ENCODE assay signal across 10 cellular contexts in the genomic region with DNA sequence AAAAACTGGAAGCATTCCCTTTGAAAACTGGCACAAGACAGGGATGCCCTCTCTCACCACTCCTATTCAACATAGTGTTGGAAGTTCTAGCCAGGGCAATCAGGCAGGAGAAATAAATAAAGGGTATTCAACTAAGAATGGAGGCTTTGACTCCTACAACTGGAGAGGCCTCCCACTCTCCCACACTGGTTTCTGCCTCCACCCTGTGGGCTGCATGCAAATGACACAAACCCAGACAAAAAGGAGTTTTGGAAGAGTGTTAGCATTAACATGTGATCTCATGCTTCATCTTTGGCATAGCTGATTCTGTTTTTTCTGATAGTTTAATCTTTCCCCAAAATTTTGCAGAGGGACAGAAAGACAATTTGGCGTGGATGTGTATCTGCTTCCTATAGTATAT.
A peak's percentile ranks its signal among the peaks of the same experiment; 100 is the strongest.
DNase-seq lines count a peak whose midpoint lies in the region; ATAC-seq, FAIRE-seq and TF ChIP-seq lines count a peak whose summit lies in the region.
"Had no signal": no experiment of that assay in that cellular context is flagged by ENCODE, and none has a peak within 500 bp of the region (broad histone marks: within the 10 kb centered on the region; RNA-seq: fewer than 3 reads in every experiment).

No MANE protein-coding gene starts in this region.

- H2BK12ac ChIP-seq in neuronal stem cell (ENCODE audit: low read length) = no peak overlapping the region

- H2BK15ac ChIP-seq in neuronal stem cell (ENCODE audit: low read length) = no peak overlapping the region

- peak; percentile 76 for FAIRE-seq in astrocyte (lab: Jason Lieb, UNC)

- no peak overlapping the region for H3K23ac ChIP-seq in neuronal stem cell (ENCODE audit: low read depth, low read length, poor library complexity)

- no peak overlapping the region for H2AK5ac ChIP-seq in neuronal stem cell (ENCODE audit: low read depth, low read length)

- DNase-seq in D341Med (ENCODE audit: low spot score) (peak; percentile 67), HT-29 (ENCODE audit: low spot score) (peak; percentile 56), astrocyte (ENCODE audit: low read depth) (peak; percentile 31), lower lobe of right lung (no peak), C1 segment of cervical spinal cord (lab: John Stamatoyannopoulos, UW) (no peak), neuronal stem cell (ENCODE audit: low spot score) (no peak)
- DNase-seq: aorta; naive thymus-derived CD8-positive, alpha-beta T cell had no signal

- H3K9ac ChIP-seq in astrocyte (ENCODE audit: low read length) (no peak overlapping the region), neuronal stem cell (ENCODE audit: low read depth, low read length, poor library complexity) (no peak overlapping the region)

- TF ChIP-seq CTCF in astrocyte (IDR thresholded peaks at IDR 0.05; ENCODE audit: insufficient read depth, low read depth, low read length) (peak; percentile 56), lower lobe of right lung (IDR thresholded peaks at IDR 0.05) (peak; percentile 16)

- H4K8ac ChIP-seq in neuronal stem cell (ENCODE audit: low read depth, low read length) = no peak overlapping the region

- H3K4me3 Mint-ChIP-seq in astrocyte (ENCODE audit: unreplicated experiment) = no peak overlapping the region
- H3K4me3 Mint-ChIP-seq: naive thymus-derived CD8-positive, alpha-beta T cell had no signal

- H3K18ac ChIP-seq in neuronal stem cell (ENCODE audit: low read length) = no peak overlapping the region

- no peaks in the 10 kb centered on the region for H4K20me1 ChIP-seq in astrocyte (ENCODE audit: insufficient read depth, low read length)

- no peak overlapping the region for H3K4me3 ChIP-seq in astrocyte (ENCODE audit: insufficient read depth, low read depth, low read length)
- H3K4me3 ChIP-seq in lower lobe of right lung = no peak overlapping the region
- H3K4me3 ChIP-seq in neuronal stem cell (ENCODE audit: low read length in 2 of 2) = no peak overlapping the region

- no peaks in the 10 kb centered on the region for H3K79me1 ChIP-seq in neuronal stem cell (ENCODE audit: low read depth, low read length)

- H3K9me3 ChIP-seq in astrocyte (ENCODE audit: insufficient read depth, low read depth, low read length) = no peaks in the 10 kb centered on the region
- H3K9me3 ChIP-seq in lower lobe of right lung = no peaks in the 10 kb centered on the region
- H3K9me3 ChIP-seq in neuronal stem cell (replicated peaks in 1 of 2; ENCODE audit: control insufficient read depth in 2 of 2, insufficient read depth in 1 of 2, low read depth in 1 of 2, low read length in 2 of 2) = no peaks in the 10 kb centered on the region

- H3K4me1 Mint-ChIP-seq in astrocyte (ENCODE audit: low read depth, unreplicated experiment) = peaks cover 10% of the 10 kb centered on the region
- H3K4me1 Mint-ChIP-seq: naive thymus-derived CD8-positive, alpha-beta T cell had no signal

- H3K27me3 ChIP-seq in astrocyte (ENCODE audit: insufficient read depth, low read length) (no peaks in the 10 kb centered on the region), lower lobe of right lung (ENCODE audit: low read depth) (no peaks in the 10 kb centered on the region), neuronal stem cell (ENCODE audit: control insufficient read depth in 3 of 3, insufficient read depth in 3 of 3, low read depth in 1 of 3, low read length in 3 of 3) (no peaks in the 10 kb centered on the region)

- no peaks in the 10 kb centered on the region for H3K36me3 Mint-ChIP-seq in astrocyte (ENCODE audit: low read depth, unreplicated experiment)
- H3K36me3 Mint-ChIP-seq: naive thymus-derived CD8-positive, alpha-beta T cell had no signal

- no peak overlapping the region for H2AFZ ChIP-seq in astrocyte (ENCODE audit: low read depth, low read length)
- H2AFZ ChIP-seq in neuronal stem cell (ENCODE audit: low read length) = no peak overlapping the region

- WGBS in neuronal stem cell (ENCODE audit: extremely low coverage in 2 of 2, insufficient read length in 2 of 2, insufficient replicate concordance in 1 of 2), 2 donors = no CpG with 5 or more reads among the region's 1 CpG

- intact Hi-C loops in lower lobe of right lung (cut with DNase I) = no loop called here

- no peak overlapping the region for H3K14ac ChIP-seq in neuronal stem cell (ENCODE audit: low read length)

- H2BK5ac ChIP-seq in neuronal stem cell (ENCODE audit: low read length) = no peak overlapping the region

- H3K4me2 ChIP-seq in astrocyte (ENCODE audit: low read length) = no peak overlapping the region
- H3K4me2 ChIP-seq in neuronal stem cell (ENCODE audit: insufficient read depth, low read length, poor library complexity, severe bottlenecking) = no peak overlapping the region

- no peak for ATAC-seq in lower lobe of right lung
- no peak for ATAC-seq in HG03108 (IDR thresholded peaks at IDR 0.05; ENCODE audit: unreplicated experiment)
- ATAC-seq in GM19035 (IDR thresholded peaks at IDR 0.05; ENCODE audit: unreplicated experiment) = no peak
- ATAC-seq: naive thymus-derived CD8-positive, alpha-beta T cell had no signal

- H3K27ac ChIP-seq in astrocyte (ENCODE audit: low read depth, low read length) = no peak overlapping the region
- H3K27ac ChIP-seq in lower lobe of right lung = no peak overlapping the region
- H3K27ac ChIP-seq in neuronal stem cell (replicated peaks; ENCODE audit: low read length) = no peak overlapping the region

- H2BK120ac ChIP-seq in neuronal stem cell (ENCODE audit: low read depth, low read length) = no peak overlapping the region

- H3K79me2 ChIP-seq in astrocyte (ENCODE audit: insufficient read depth, low read length) = no peaks in the 10 kb centered on the region

- peaks cover 2% of the 10 kb centered on the region for H3K9me3 Mint-ChIP-seq in astrocyte (ENCODE audit: unreplicated experiment)
- H3K9me3 Mint-ChIP-seq: naive thymus-derived CD8-positive, alpha-beta T cell had no signal

- H4K91ac ChIP-seq in neuronal stem cell (ENCODE audit: low read depth, low read length, poor library complexity) = no peak overlapping the region

- H3K36me3 ChIP-seq in astrocyte (ENCODE audit: insufficient read depth, low read length) (no peaks in the 10 kb centered on the region), lower lobe of right lung (no peaks in the 10 kb centered on the region), neuronal stem cell (replicated peaks in 1 of 2; ENCODE audit: control insufficient read depth in 2 of 2, insufficient read depth in 2 of 2, low read length in 2 of 2) (no peaks in the 10 kb centered on the region)

- H3K4me1 ChIP-seq in astrocyte (ENCODE audit: insufficient read depth, low read length) = no peaks in the 10 kb centered on the region
- no peaks in the 10 kb centered on the region for H3K4me1 ChIP-seq in lower lobe of right lung
- no peaks in the 10 kb centered on the region for H3K4me1 ChIP-seq in neuronal stem cell (ENCODE audit: control insufficient read depth in 2 of 2, insufficient read depth in 1 of 2, low read depth in 1 of 2, low read length in 2 of 2)

- H3K4ac ChIP-seq in neuronal stem cell (ENCODE audit: low read length) = no peak overlapping the region

- no peaks in the 10 kb centered on the region for H3K27me3 Mint-ChIP-seq in astrocyte (ENCODE audit: low read depth, unreplicated experiment)

- H3K27ac Mint-ChIP-seq in astrocyte (ENCODE audit: unreplicated experiment) = no peak overlapping the region
- H3K27ac Mint-ChIP-seq: naive thymus-derived CD8-positive, alpha-beta T cell had no signal

Comparison
In these comparisons a context has a peak if more than half of its experiments do, and no peak if none do; other contexts are left out.
1. DNase-seq: peak in D341Med (single experiment), HT-29 (single experiment) and astrocyte (single experiment); none in lower lobe of right lung (single experiment), C1 segment of cervical spinal cord (0 of 14) and neuronal stem cell (single experiment).